ENCODE assay signal across 8 cellular contexts in the genomic region with DNA sequence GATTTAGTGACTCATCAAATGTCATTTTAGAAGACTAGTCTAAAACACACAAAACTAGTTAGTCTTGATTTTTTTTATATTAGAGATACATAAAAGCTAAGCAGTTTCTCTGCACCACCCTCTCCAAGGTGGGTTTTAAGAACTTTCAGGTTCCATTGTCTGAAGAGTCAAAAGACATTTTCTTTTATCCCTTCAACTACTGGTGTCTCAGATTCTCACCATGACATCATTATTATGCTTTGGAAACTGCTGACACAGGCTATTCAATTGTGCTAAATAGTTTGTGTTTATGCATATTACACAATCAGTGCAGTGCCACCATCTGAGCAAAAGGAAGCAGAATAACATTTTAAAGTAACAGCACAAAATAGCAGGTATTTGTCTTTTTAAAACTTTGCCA. TPM values are rescaled to one million over a fixed set of nuclear protein-coding genes. Genes with fewer than 3 reads are reported as not detected.
DNase-seq lines count a peak whose midpoint lies in the region; TF ChIP-seq lines count a peak whose summit lies in the region.
"Had no signal": no experiment of that assay in that cellular context is flagged by ENCODE, and none has a peak within 500 bp of the region (broad histone marks: within the 10 kb centered on the region; RNA-seq: fewer than 3 reads in every experiment).

No MANE protein-coding gene starts in this region.

- peaks cover 99% of the 10 kb centered on the region for H3K79me2 ChIP-seq in PC-9 (ENCODE audit: low read depth)

- POLR2A ChIA-PET in PC-9 (lab: Charles Lee; ENCODE audit: unreplicated experiment) = no interaction called here

- H3K27me3 ChIP-seq in PC-9 (ENCODE audit: insufficient read depth, low read depth) = no peaks in the 10 kb centered on the region
- peaks cover 0 to 7% (median 0%) of the 10 kb centered on the region in 45 donors for H3K27me3 ChIP-seq in dorsolateral prefrontal cortex
- no peaks in the 10 kb centered on the region for H3K27me3 ChIP-seq in ascending aorta
- no peaks in the 10 kb centered on the region for H3K27me3 ChIP-seq in testis

- H3K9me3 ChIP-seq in PC-9 (ENCODE audit: insufficient read depth, low read depth) (no peaks in the 10 kb centered on the region), ascending aorta (no peaks in the 10 kb centered on the region), testis (no peaks in the 10 kb centered on the region)

- intact Hi-C loops in PC-9 (cut with micrococcal nuclease; ENCODE audit: unreplicated experiment) = loop anchor here (5.0 kb wide), 1 partner anchor 61 kb away; no protein-coding TSS in a partner anchor
- intact Hi-C loops in dorsolateral prefrontal cortex (cut with DNase I) = no loop called here
- intact Hi-C loops in ascending aorta (cut with DNase I) = no loop called here
- intact Hi-C loops in testis (cut with DNase I; ENCODE audit: low total_unique reads) = no loop called here

- H3K4me2 ChIP-seq in PC-9 = peak overlapping the region; percentile 67

- no peaks in the 10 kb centered on the region for H3K9me2 ChIP-seq in PC-9 (ENCODE audit: insufficient read depth)

- H4K20me1 ChIP-seq in PC-9 (ENCODE audit: insufficient read depth) = peaks cover 45% of the 10 kb centered on the region

- H3F3A ChIP-seq in PC-9 (ENCODE audit: insufficient read depth, low read depth) = peaks cover 42% of the 10 kb centered on the region

- H2AFZ ChIP-seq in PC-9 = no peak overlapping the region

- H3K4me3 ChIP-seq in PC-9 (peak overlapping the region; percentile 2; the same call in 1 of the 2 replicates), epithelial cell of esophagus (ENCODE audit: low read length) (no peak overlapping the region), dorsolateral prefrontal cortex (no peak overlapping the region), ascending aorta (no peak overlapping the region), testis (no peak overlapping the region)

- no peaks in the 10 kb centered on the region for H3K27me3 Mint-ChIP-seq in osteocyte (ENCODE audit: unreplicated experiment)

- H3K27ac ChIP-seq in PC-9 (peak overlapping the region; percentile 59), dorsolateral prefrontal cortex (no peak overlapping the region), ascending aorta (no peak overlapping the region), testis (no peak overlapping the region)

- BruUV-seq in PC-9 (replicated peaks; lab: Mats Ljungman, UMichigan) = no TSS peak

- no peak for TF ChIP-seq POLR2A in testis (IDR thresholded peaks at IDR 0.05)

- H3K4me1 ChIP-seq in PC-9 (replicated peaks; ENCODE audit: insufficient read depth) (peaks cover 40% of the 10 kb centered on the region), ascending aorta (no peaks in the 10 kb centered on the region), testis (no peaks in the 10 kb centered on the region)

- H3K27ac Mint-ChIP-seq in osteocyte (ENCODE audit: unreplicated experiment) = peak overlapping the region; percentile 43
- H3K27ac Mint-ChIP-seq: endodermal cell had no signal

- peaks cover 20% of the 10 kb centered on the region for H3K4me1 Mint-ChIP-seq in osteocyte (ENCODE audit: unreplicated experiment)

- CTCF ChIA-PET in PC-9 (lab: Charles Lee) = no interaction called here

- H3K36me3 Mint-ChIP-seq in osteocyte (ENCODE audit: unreplicated experiment) = peaks cover 31% of the 10 kb centered on the region

- TF ChIP-seq CTCF in PC-9 (conservative IDR thresholded peaks at IDR 0.05) = no peak
- TF ChIP-seq CTCF in epithelial cell of esophagus (IDR thresholded peaks at IDR 0.05; ENCODE audit: insufficient read depth, low read depth, low read length, missing control alignments) = no peak
- TF ChIP-seq CTCF in osteocyte (IDR thresholded peaks at IDR 0.05) = no peak
- TF ChIP-seq CTCF in dorsolateral prefrontal cortex (IDR thresholded peaks at IDR 0.05 in 54 of 56, conservative IDR thresholded peaks at IDR 0.05 in 2 of 56; ENCODE audit: low read depth in 1 of 56, partially characterized antibody in 56 of 56) = no peak
- no peak for TF ChIP-seq CTCF in ascending aorta (IDR thresholded peaks at IDR 0.05)
- TF ChIP-seq CTCF in testis (IDR thresholded peaks at IDR 0.05) = no peak

- H3K9me3 Mint-ChIP-seq in osteocyte (ENCODE audit: unreplicated experiment) = no peaks in the 10 kb centered on the region
- H3K9me3 Mint-ChIP-seq: endodermal cell had no signal

- no peak overlapping the region for H3K4me3 Mint-ChIP-seq in osteocyte (ENCODE audit: unreplicated experiment)
- H3K4me3 Mint-ChIP-seq: endodermal cell had no signal

- DNase-seq in HCEC 1CT (peak; percentile 50), PC-9 (peak; percentile 5 to 82), epithelial cell of esophagus (ENCODE audit: low read depth) (peak; percentile 77), osteocyte (ENCODE audit: extremely low spot score, unreplicated experiment) (no peak), dorsolateral prefrontal cortex (no peak), ascending aorta (ENCODE audit: low spot score in 2 of 2) (no peak), testis (no peak)
- DNase-seq: endodermal cell had no signal

- peaks cover 21% of the 10 kb centered on the region for H3K36me3 ChIP-seq in PC-9 (ENCODE audit: low read depth)
- no peaks in the 10 kb centered on the region for H3K36me3 ChIP-seq in ascending aorta
- H3K36me3 ChIP-seq in testis (ENCODE audit: low read depth, missing control alignments) = no peaks in the 10 kb centered on the region

RNA-seq across cellular contexts. Expression of a gene that starts 52.2 kb away (rescaled TPM):
- total RNA-seq in PC-9 (2021) (132 and 139 TPM in 2 replicates), osteocyte (70.0 and 70.5 TPM in 2 replicates), dorsolateral prefrontal cortex (1 to 10 TPM in 116 of 120 experiments, under 1 TPM in 3, not detected in 1; 0.74 to 10.0 (median 3.3) TPM), ascending aorta (not detected), testis (10 to 100 TPM; 20.1 to 36.0 TPM)
- 17.8 TPM for polyA plus RNA-seq in testis (ENCODE audit: insufficient read depth, low read depth, low replicate concordance)

Comparison
In these comparisons a context has a peak if more than half of its experiments do, and no peak if none do; other contexts are left out.
1. DNase-seq: peak in HCEC 1CT (single experiment), PC-9 (2 of 2) and epithelial cell of esophagus (single experiment); none in osteocyte (single experiment), dorsolateral prefrontal cortex (0 of 10), ascending aorta (0 of 2) and testis (single experiment).